8 cellular contexts compared by ENCODE assay signal in the genomic region with DNA sequence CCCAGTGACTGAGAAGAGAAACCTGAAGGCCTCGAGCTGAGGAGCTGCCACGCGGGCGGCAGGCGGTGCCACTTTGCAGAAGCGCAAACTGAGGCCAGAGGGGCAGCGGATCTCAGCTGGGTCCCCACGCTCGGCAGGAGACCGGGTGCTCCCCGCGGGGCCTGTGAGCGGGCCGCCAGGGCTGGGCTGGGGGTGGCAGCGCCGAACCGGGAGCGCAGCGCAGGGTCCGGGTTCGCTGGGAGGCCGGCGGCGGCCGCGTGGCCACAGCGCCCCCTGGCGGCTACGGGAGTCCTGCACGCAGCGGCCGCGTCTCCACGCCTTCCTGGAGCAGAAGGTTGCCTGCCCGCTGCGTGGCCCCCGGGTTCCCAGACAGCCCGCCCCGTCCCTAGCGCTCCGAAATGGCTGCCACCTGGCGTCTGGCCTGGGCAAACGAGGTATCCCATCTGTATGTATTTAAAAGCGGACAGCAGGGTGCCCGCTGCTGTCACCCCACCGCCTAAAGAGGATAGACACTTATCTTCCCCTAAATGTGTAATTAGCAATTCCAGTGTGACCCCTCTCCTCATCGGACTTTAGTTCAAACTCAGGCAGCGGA.
DNase-seq lines count a peak whose midpoint lies in the region; ATAC-seq, FAIRE-seq and TF ChIP-seq lines count a peak whose summit lies in the region.

No MANE protein-coding gene starts in this region.

- H2AK5ac ChIP-seq in H1 (ENCODE audit: low read depth, low read length): no peak overlapping the region

- no peaks in the 10 kb centered on the region for H4K20me1 ChIP-seq in H1 (replicated peaks in 1 of 2; ENCODE audit: control insufficient read depth in 1 of 2, insufficient read depth in 2 of 2, low read length in 2 of 2)

- H2AFZ ChIP-seq in H1 (ENCODE audit: low read length): no peak overlapping the region; the same call in 1 of the 2 replicates

- H3K9ac ChIP-seq in H1 (replicated peaks in 1 of 4; ENCODE audit: extremely low read depth in 1 of 4, low read depth in 3 of 4, low read length in 3 of 4): peak overlapping the region in 2 of 4 experiments; percentile 9 to 19; a peak in 3 of 7 replicates

- DNase-seq in GM12865 (ENCODE audit: low read depth) (peak; percentile 58), NCI-H526 treated with DMSO at 0.1 percent for 48 hours (lab: John Stamatoyannopoulos, UW) (peak; percentile 2), H1 (ENCODE audit: low read depth in 1 of 2, low spot score in 2 of 2) (peak; percentile 51 to 94), mesenteric fat pad (ENCODE audit: low spot score) (peak; percentile 92)
- DNase-seq in activated CD8-positive, alpha-beta T cell treated with anti-CD3 and anti-CD28 coated beads, Interleukin-2, amount 10 ng/mL, durations not matched to agents 7 days and 5 days: peak; percentile 67
- DNase-seq in stimulated activated CD8-positive, alpha-beta memory T cell treated with anti-CD3 and anti-CD28 coated beads, Interleukin-4, amount 100 ng/mL, for 48 hours: peak; percentile 83

- no peak overlapping the region for H3K27ac ChIP-seq in H1 (ENCODE audit: low read depth, low read length)

- H2BK15ac ChIP-seq in H1 (ENCODE audit: low read length): peak overlapping the region; percentile 88

- POLR2A ChIA-PET in activated CD8-positive, alpha-beta T cell treated with anti-CD3 and anti-CD28 coated beads, Interleukin-2, amount 10 ng/mL, durations not matched to agents 7 days and 5 days (lab: Charles Lee): no interaction called here
- POLR2A ChIA-PET in H1 (lab: Charles Lee; ENCODE audit: partially characterized antibody): interaction anchor here (1.4 kb wide), 1 partner anchor 14 kb away, joined by 3 read pairs; no protein-coding TSS in a partner anchor

- no peak overlapping the region for H3K23ac ChIP-seq in H1 (ENCODE audit: insufficient read length)

- no peaks in the 10 kb centered on the region; the same call in 1 of the 2 replicates for H3K23me2 ChIP-seq in H1 (ENCODE audit: low read depth, low read length)

- TF ChIP-seq POLR2A in H1 (IDR thresholded peaks at IDR 0.05; ENCODE audit: control extremely low read depth in 1 of 2, low read depth in 2 of 2, low read length in 2 of 2): no peak

- WGBS in H1 (ENCODE audit: extremely low coverage in 1 of 2, insufficient coverage in 1 of 2, insufficient read length in 1 of 2, insufficient replicate concordance in 2 of 2, low coverage in 1 of 2, low lambda C conversion rate in 2 of 2, missing lambda C conversion rate in 1 of 2), 2 experiments: 8% methylated on average over 39 of the region's 48 CpGs; no CpG with 5 or more reads in 1 of the 2 experiments

- H4K91ac ChIP-seq in H1 (replicated peaks; ENCODE audit: insufficient read length, low read length): peak overlapping the region; percentile 75

- ATAC-seq in HG02981 (IDR thresholded peaks at IDR 0.05; ENCODE audit: unreplicated experiment) (peak; percentile 67), HG03469 (IDR thresholded peaks at IDR 0.05; ENCODE audit: unreplicated experiment) (no peak)
- peak; percentile 83 for ATAC-seq in activated CD8-positive, alpha-beta T cell treated with anti-CD3 and anti-CD28 coated beads, Interleukin-2, amount 10 ng/mL, durations not matched to agents 7 days and 5 days

- H2BK12ac ChIP-seq in H1 (ENCODE audit: low read depth, low read length): peak overlapping the region; percentile 39; the same call in 1 of the 2 replicates

- peaks cover 0 to 10% (median 3%) of the 10 kb centered on the region in 4 experiments; a peak in 5 of 7 replicates for H3K27me3 ChIP-seq in H1 (replicated peaks in 1 of 4; ENCODE audit: control insufficient read depth in 3 of 4, extremely low read depth in 1 of 4, insufficient read depth in 3 of 4, low read length in 3 of 4)

- peaks cover 0 to 10% (median 6%) of the 10 kb centered on the region in 4 experiments; a peak in 5 of 7 replicates for H3K4me1 ChIP-seq in H1 (replicated peaks in 1 of 4; ENCODE audit: control insufficient read depth in 3 of 4, insufficient read depth in 4 of 4, low read length in 3 of 4)

- peak overlapping the region; percentile 35; the same call in 1 of the 2 replicates for H2BK5ac ChIP-seq in H1 (ENCODE audit: low read depth, low read length)

- no peaks in the 10 kb centered on the region for H3K36me3 Mint-ChIP-seq in activated CD8-positive, alpha-beta T cell treated with anti-CD3 and anti-CD28 coated beads, Interleukin-2, amount 10 ng/mL, durations not matched to agents 7 days and 5 days (ENCODE audit: low read depth)

- H3K79me2 ChIP-seq in H1 (ENCODE audit: control insufficient read depth in 1 of 2, insufficient read depth in 2 of 2, low read length in 2 of 2): no peaks in the 10 kb centered on the region

- H4K8ac ChIP-seq in H1 (ENCODE audit: extremely low read depth, insufficient read depth, low read length): peak overlapping the region; percentile 77; the same call in 1 of the 2 replicates

- TF ChIP-seq EP300 in H1 (IDR thresholded peaks at IDR 0.05; ENCODE audit: borderline replicate concordance in 1 of 2, low read depth in 2 of 2, low read length in 2 of 2): peak in 1 of 2 experiments; percentile 78; a peak in 1 of 3 replicates

- H3K4me2 ChIP-seq in H1 (ENCODE audit: insufficient read depth in 1 of 2, low read depth in 2 of 2, low read length in 2 of 2): peak overlapping the region; percentile 33 to 74

- H3K27ac Mint-ChIP-seq in activated CD8-positive, alpha-beta T cell treated with anti-CD3 and anti-CD28 coated beads, Interleukin-2, amount 10 ng/mL, durations not matched to agents 7 days and 5 days: no peak overlapping the region

- TF ChIP-seq CTCF in GM12865 (IDR thresholded peaks at IDR 0.05; ENCODE audit: insufficient read depth, low read depth, low read length, missing control alignments) (peak; percentile 92), H1 (IDR thresholded peaks at IDR 0.05; ENCODE audit: control extremely low read depth in 1 of 3, insufficient read depth in 1 of 3, low read depth in 1 of 3, low read length in 3 of 3) (peak; percentile 90 to 96 (median 91))

- no peak overlapping the region for H3K14ac ChIP-seq in H1 (ENCODE audit: insufficient read length)

- no peak overlapping the region for H2BK120ac ChIP-seq in H1 (replicated peaks; ENCODE audit: low read depth, low read length)

- H4K5ac ChIP-seq in H1 (ENCODE audit: insufficient read length, low read depth, low read length): no peak overlapping the region

- no peak overlapping the region for H3K4me3 ChIP-seq in GM12865 (ENCODE audit: low read depth, low read length)
- H3K4me3 ChIP-seq in H1 (ENCODE audit: extremely low read depth in 1 of 4, insufficient read depth in 2 of 4, low read depth in 3 of 4, low read length in 4 of 4): peak overlapping the region; percentile 27 to 64 (median 29); a peak in 6 of 8 replicates

- no peaks in the 10 kb centered on the region for H3K79me1 ChIP-seq in H1 (ENCODE audit: low read depth, low read length)

- no peaks in the 10 kb centered on the region for H3K36me3 ChIP-seq in H1 (ENCODE audit: control insufficient read depth in 2 of 4, insufficient read depth in 4 of 4, low read length in 3 of 4)

- peak overlapping the region; percentile 86; the same call in 1 of the 2 replicates for H2BK20ac ChIP-seq in H1 (ENCODE audit: low read length)

- no peaks in the 10 kb centered on the region for H3K9me3 ChIP-seq in H1 (ENCODE audit: insufficient read depth in 2 of 2, low read depth in 1 of 2, low read length in 1 of 2)

- no peak overlapping the region for H3K4me3 Mint-ChIP-seq in activated CD8-positive, alpha-beta T cell treated with anti-CD3 and anti-CD28 coated beads, Interleukin-2, amount 10 ng/mL, durations not matched to agents 7 days and 5 days

- peak; percentile 85 to 89 for TF ChIP-seq RAD21 in H1 (IDR thresholded peaks at IDR 0.05 in 1 of 2, conservative IDR thresholded peaks at IDR 0.05 in 1 of 2; ENCODE audit: low read depth in 2 of 2, low read length in 2 of 2)

- H3K56ac ChIP-seq in H1 (replicated peaks; ENCODE audit: insufficient read length, low read depth, low read length): peak overlapping the region; percentile 3

- no peak for FAIRE-seq in H1 (lab: Jason Lieb, UNC)

- no peak overlapping the region for H3K4ac ChIP-seq in H1 (replicated peaks; ENCODE audit: insufficient read length, low read depth, low read length)

- H3K9me3 Mint-ChIP-seq in activated CD8-positive, alpha-beta T cell treated with anti-CD3 and anti-CD28 coated beads, Interleukin-2, amount 10 ng/mL, durations not matched to agents 7 days and 5 days (ENCODE audit: insufficient read depth): no peaks in the 10 kb centered on the region

- CTCF ChIA-PET in activated CD8-positive, alpha-beta T cell treated with anti-CD3 and anti-CD28 coated beads, Interleukin-2, amount 10 ng/mL, durations not matched to agents 7 days and 5 days (lab: Charles Lee): interaction anchor here (0.8 kb wide), 1 partner anchor 46 kb away, joined by 3 read pairs; no protein-coding TSS in a partner anchor
- CTCF ChIA-PET in H1 (lab: Charles Lee; ENCODE audit: partially characterized antibody): interaction anchor here (0.6 to 2.3 kb wide), 15 partner anchors 17 to 1150 kb away, joined by 3 to 11 read pairs (median 4); no protein-coding TSS in a partner anchor

- H3K18ac ChIP-seq in H1 (ENCODE audit: extremely low read depth, low read length): peak overlapping the region; percentile 60

- peaks cover 5% of the 10 kb centered on the region for H3K4me1 Mint-ChIP-seq in activated CD8-positive, alpha-beta T cell treated with anti-CD3 and anti-CD28 coated beads, Interleukin-2, amount 10 ng/mL, durations not matched to agents 7 days and 5 days (ENCODE audit: low read depth)

- peaks cover 29% of the 10 kb centered on the region for H3K27me3 Mint-ChIP-seq in activated CD8-positive, alpha-beta T cell treated with anti-CD3 and anti-CD28 coated beads, Interleukin-2, amount 10 ng/mL, durations not matched to agents 7 days and 5 days (ENCODE audit: low read depth)

TF ChIP-seq in H1, 55 proteins besides CTCF, POLR2A, EP300 and RAD21 (continues in another document):
- TF ChIP-seq, protein P1, sequence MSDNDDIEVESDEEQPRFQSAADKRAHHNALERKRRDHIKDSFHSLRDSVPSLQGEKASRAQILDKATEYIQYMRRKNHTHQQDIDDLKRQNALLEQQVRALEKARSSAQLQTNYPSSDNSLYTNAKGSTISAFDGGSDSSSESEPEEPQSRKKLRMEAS (IDR thresholded peaks at IDR 0.05): peak; percentile 97
- 0 out of 2 replicates have a peak, but pooled peaks have one; percentile 22 for TF ChIP-seq TBP (IDR thresholded peaks at IDR 0.05; ENCODE audit: low read depth, low read length)
- TF ChIP-seq TAF1 (IDR thresholded peaks at IDR 0.05; ENCODE audit: low read depth, low read length): no peak
- no peak for TF ChIP-seq NRF1 (IDR thresholded peaks at IDR 0.05; ENCODE audit: low read depth, low read length)
- no peak for TF ChIP-seq SIX5 (IDR thresholded peaks at IDR 0.05; ENCODE audit: low read depth, low read length)
- TF ChIP-seq CTBP2 (IDR thresholded peaks at IDR 0.05; ENCODE audit: borderline replicate concordance, insufficient read depth, insufficient read length, low read length): no peak
- no peak for TF ChIP-seq CEBPB (IDR thresholded peaks at IDR 0.05; ENCODE audit: low read depth, low read length)
- TF ChIP-seq RXRA (IDR thresholded peaks at IDR 0.05; ENCODE audit: insufficient read depth, low read depth, low read length): no peak
- TF ChIP-seq FOSL1 (IDR thresholded peaks at IDR 0.05; ENCODE audit: insufficient read depth, low read depth, low read length): no peak
- TF ChIP-seq SIRT6 (IDR thresholded peaks at IDR 0.05; ENCODE audit: low read length): no peak

Comparison
In these comparisons a context has a peak if more than half of its experiments do, and no peak if none do; other contexts are left out.
1. DNase-seq: peak in every context shown above with its lines; median percentile 92 in mesenteric fat pad; 83 in stimulated activated CD8-positive, alpha-beta memory T cell treated with anti-CD3 and anti-CD28 coated beads, Interleukin-4, amount 100 ng/mL, for 48 hours; 72 in H1; 67 in activated CD8-positive, alpha-beta T cell treated with anti-CD3 and anti-CD28 coated beads, Interleukin-2, amount 10 ng/mL, durations not matched to agents 7 days and 5 days; 58 in GM12865; 2 in NCI-H526 treated with DMSO at 0.1 percent for 48 hours.